ENCODE assay signal across 1 cellular context in the genomic region with DNA sequence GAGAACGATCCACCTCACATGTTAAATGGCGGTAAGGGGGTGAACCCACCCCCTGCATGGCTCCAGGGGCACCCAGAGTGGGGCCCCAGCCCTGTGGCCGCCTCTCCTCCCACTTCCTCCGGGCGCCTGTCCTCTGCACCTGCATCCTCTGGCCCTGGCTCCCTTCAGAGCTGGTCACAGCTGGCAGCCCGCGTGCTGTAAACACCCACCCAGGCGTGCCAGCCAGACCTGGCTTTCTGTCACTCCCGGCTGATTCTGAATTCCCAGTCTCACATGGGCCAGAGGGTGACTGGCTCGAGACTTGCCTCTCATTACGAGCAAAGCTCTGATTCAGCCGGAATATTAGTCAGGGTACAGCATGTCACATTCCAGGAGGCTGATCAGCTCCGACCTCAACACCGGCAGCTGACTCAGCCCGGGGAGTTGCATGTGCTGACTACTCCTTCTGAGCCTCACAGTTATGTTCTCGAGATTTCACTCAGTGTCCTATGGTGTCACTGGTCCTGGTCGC.
TF ChIP-seq lines count a peak whose summit lies in the region.

No MANE protein-coding gene starts in this region.

TF ChIP-seq in HepG2, 621 proteins besides CTCF, POLR2A, EP300 and RAD21 (continued from another document):
- TF ChIP-seq ZNF687 (CRISPR knock-in tag; IDR thresholded peaks at IDR 0.05) = peak; percentile 54; the same call in 1 of the 2 replicates
- TF ChIP-seq MYC (CRISPR knock-in tag; IDR thresholded peaks at IDR 0.05; ENCODE audit: borderline replicate concordance) = peak; percentile 10; the same call in 1 of the 2 replicates
